In the genomic region with DNA sequence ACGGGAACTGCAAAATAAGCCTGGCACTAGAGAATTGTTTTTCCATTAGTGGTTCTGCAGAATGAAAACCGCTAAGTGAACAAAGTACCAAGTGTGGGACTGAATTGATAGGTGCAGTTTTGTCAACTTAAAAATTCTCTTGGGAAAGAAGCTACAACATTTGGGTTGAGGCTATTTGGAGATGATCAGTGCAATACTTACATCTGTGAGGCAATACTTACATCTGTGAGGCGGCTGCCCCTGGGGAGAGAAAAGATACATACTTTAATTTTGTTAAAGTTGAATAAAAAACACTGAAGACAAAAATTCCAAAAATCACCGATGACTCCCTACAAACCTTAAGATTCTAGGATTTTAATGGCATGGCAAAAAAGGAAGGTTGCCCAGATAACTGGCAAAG, we compare ENCODE assay signal across 15 cellular contexts. TPM values are rescaled to one million over a fixed set of nuclear protein-coding genes. Genes with fewer than 3 reads are reported as not detected.
DNase-seq lines count a peak whose midpoint lies in the region; ATAC-seq and TF ChIP-seq lines count a peak whose summit lies in the region.
"Had no signal": no experiment of that assay in that cellular context is flagged by ENCODE, and none has a peak within 500 bp of the region (broad histone marks: within the 10 kb centered on the region; RNA-seq: fewer than 3 reads in every experiment).

No MANE protein-coding gene starts in this region.

- POLR2A ChIA-PET in activated CD4-positive, alpha-beta T cell treated with anti-CD3 and anti-CD28 coated beads, Interleukin-2, amount 10 ng/mL, durations not matched to agents 7 days and 5 days (lab: Charles Lee) = no interaction called here

- H3K27ac Mint-ChIP-seq in activated CD4-positive, alpha-beta T cell treated with anti-CD3 and anti-CD28 coated beads, Interleukin-2, amount 10 ng/mL, durations not matched to agents 7 days and 5 days = peak overlapping the region; percentile 76
- H3K27ac Mint-ChIP-seq in T-helper 17 cell = peak overlapping the region; percentile 39

- H3K9me3 ChIP-seq in T-helper 17 cell (ENCODE audit: control insufficient read depth, low read length, poor library complexity, severe bottlenecking) = no peaks in the 10 kb centered on the region
- no peaks in the 10 kb centered on the region for H3K9me3 ChIP-seq in spleen
- no peaks in the 10 kb centered on the region for H3K9me3 ChIP-seq in ascending aorta
- no peaks in the 10 kb centered on the region for H3K9me3 ChIP-seq in upper lobe of right lung
- H3K9me3 ChIP-seq: uterus had no signal

- no peak for TF ChIP-seq POLR2A in spleen (IDR thresholded peaks at IDR 0.05)

- 80 to 88% (median 87%) methylated on average over 4 of the region's 4 CpGs for WGBS in spleen, 5 donors

- peaks cover 2% of the 10 kb centered on the region for H3K36me3 Mint-ChIP-seq in activated CD4-positive, alpha-beta T cell treated with anti-CD3 and anti-CD28 coated beads, Interleukin-2, amount 10 ng/mL, durations not matched to agents 7 days and 5 days (ENCODE audit: low read depth)
- no peaks in the 10 kb centered on the region for H3K36me3 Mint-ChIP-seq in T-helper 17 cell (ENCODE audit: low read depth)

- peaks cover 26% of the 10 kb centered on the region for H3K4me1 Mint-ChIP-seq in activated CD4-positive, alpha-beta T cell treated with anti-CD3 and anti-CD28 coated beads, Interleukin-2, amount 10 ng/mL, durations not matched to agents 7 days and 5 days
- H3K4me1 Mint-ChIP-seq in T-helper 17 cell = peaks cover 9% of the 10 kb centered on the region

- TF ChIP-seq CTCF in fibroblast of the aortic adventitia (IDR thresholded peaks at IDR 0.05; ENCODE audit: insufficient read depth, low read length) = no peak
- TF ChIP-seq CTCF in spleen (IDR thresholded peaks at IDR 0.05 in 8 of 11, conservative IDR thresholded peaks at IDR 0.05 in 3 of 11) = no peak
- no peak for TF ChIP-seq CTCF in ascending aorta (IDR thresholded peaks at IDR 0.05)
- TF ChIP-seq CTCF in upper lobe of right lung (IDR thresholded peaks at IDR 0.05) = no peak

- H3K4me3 ChIP-seq in fibroblast of the aortic adventitia (ENCODE audit: low read depth, low read length) (no peak overlapping the region), spleen (no peak overlapping the region), ascending aorta (no peak overlapping the region), upper lobe of right lung (no peak overlapping the region)
- H3K4me3 ChIP-seq: GM12878 had no signal

- CTCF ChIA-PET in activated CD4-positive, alpha-beta T cell treated with anti-CD3 and anti-CD28 coated beads, Interleukin-2, amount 10 ng/mL, durations not matched to agents 7 days and 5 days (lab: Charles Lee) = no interaction called here

- H3K27ac ChIP-seq in spleen (peak overlapping the region in 7 of 8 donors; percentile 16 to 98 (median 95)), ascending aorta (peak overlapping the region in 1 of 2 donors; percentile 99), upper lobe of right lung (no peak overlapping the region)
- H3K27ac ChIP-seq: HL-60 had no signal

- intact Hi-C loops in spleen (cut with DNase I; ENCODE audit: low total_unique reads) = loop anchor here (10.0 kb wide), 1 partner anchor 97 kb away; no protein-coding TSS in a partner anchor
- intact Hi-C loops in ascending aorta (cut with DNase I) = loop anchor here (5.0 kb wide), 4 partner anchors 120 to 1305 kb away; partner anchors contain the start of genes LRRC3, PCBP3, PTTG1IP and TRAPPC10
- intact Hi-C loops in upper lobe of right lung (cut with DNase I) = no loop called here

- ATAC-seq in T-helper 17 cell = no peak
- ATAC-seq in upper lobe of right lung = no peak
- ATAC-seq: GM12878 had no signal

- H3K4me3 Mint-ChIP-seq in activated CD4-positive, alpha-beta T cell treated with anti-CD3 and anti-CD28 coated beads, Interleukin-2, amount 10 ng/mL, durations not matched to agents 7 days and 5 days = no peak overlapping the region
- peak overlapping the region; percentile 53 for H3K4me3 Mint-ChIP-seq in T-helper 17 cell

- no peaks in the 10 kb centered on the region for H3K27me3 ChIP-seq in spleen (replicated peaks in 1 of 7)
- H3K27me3 ChIP-seq in ascending aorta = no peaks in the 10 kb centered on the region
- no peaks in the 10 kb centered on the region for H3K27me3 ChIP-seq in upper lobe of right lung
- H3K27me3 ChIP-seq: uterus had no signal

- H3K4me1 ChIP-seq in spleen (peaks cover 9 to 31% (median 18%) of the 10 kb centered on the region in 6 donors), ascending aorta (peaks cover 4 to 12% of the 10 kb centered on the region in 2 donors), upper lobe of right lung (peaks cover 16% of the 10 kb centered on the region)

- H3K27me3 Mint-ChIP-seq in activated CD4-positive, alpha-beta T cell treated with anti-CD3 and anti-CD28 coated beads, Interleukin-2, amount 10 ng/mL, durations not matched to agents 7 days and 5 days = no peaks in the 10 kb centered on the region
- no peaks in the 10 kb centered on the region for H3K27me3 Mint-ChIP-seq in T-helper 17 cell

- peaks cover 0 to 44% (median 15%) of the 10 kb centered on the region in 6 donors for H3K36me3 ChIP-seq in spleen
- H3K36me3 ChIP-seq in ascending aorta = peaks cover 0 to 19% of the 10 kb centered on the region in 2 donors
- H3K36me3 ChIP-seq in upper lobe of right lung = peaks cover 8% of the 10 kb centered on the region
- H3K36me3 ChIP-seq: uterus had no signal

- no peaks in the 10 kb centered on the region for H3K9me3 Mint-ChIP-seq in activated CD4-positive, alpha-beta T cell treated with anti-CD3 and anti-CD28 coated beads, Interleukin-2, amount 10 ng/mL, durations not matched to agents 7 days and 5 days

- no peak for DNase-seq in activated CD4-positive, alpha-beta T cell treated with anti-CD3 and anti-CD28 coated beads, Interleukin-2, amount 10 ng/mL, durations not matched to agents 7 days and 5 days
- no peak for DNase-seq in activated CD4-positive, alpha-beta T cell treated with anti-CD3 and anti-CD28 coated beads, Interleukin-2, amount 50 U/mL, for 1 hour
- no peak for DNase-seq in T-helper 17 cell
- peak; percentile 17 for DNase-seq in fibroblast of the aortic adventitia (ENCODE audit: low read depth)
- no peak for DNase-seq in spleen
- DNase-seq in ascending aorta (ENCODE audit: low spot score in 2 of 2) = no peak
- no peak for DNase-seq in D341Med (ENCODE audit: low spot score)
- no peak for DNase-seq in upper lobe of right lung
- DNase-seq: DND-41, GOT3 had no signal

RNA-seq across cellular contexts. Expression of gene CFAP410, which starts 1.8 kb away (rescaled TPM):
- total RNA-seq in activated CD4-positive, alpha-beta T cell treated with anti-CD3 and anti-CD28 coated beads, Interleukin-2, amount 10 ng/mL, durations not matched to agents 7 days and 5 days = 10 to 100 TPM; 11.6 to 16.0 TPM
- total RNA-seq in T-helper 17 cell = 10 to 100 TPM; 48.0 to 54.2 TPM
- 9.4 and 17.7 TPM in 2 replicates for total RNA-seq in fibroblast of the aortic adventitia (ENCODE audit: low replicate concordance)
- total RNA-seq in spleen = 10 to 100 TPM; 26.2 to 34.3 (median 32.3) TPM
- polyA plus RNA-seq in spleen = 10 to 100 TPM; 41.5 to 79.8 (median 70.9) TPM
- 68.5 TPM for total RNA-seq in ascending aorta
- total RNA-seq in upper lobe of right lung = 25.4 TPM

RNA-seq across cellular contexts. Expression of gene TRPM2, which starts 16.0 kb away (rescaled TPM):
- 10 to 100 TPM; 13.9 to 15.2 TPM for total RNA-seq in activated CD4-positive, alpha-beta T cell treated with anti-CD3 and anti-CD28 coated beads, Interleukin-2, amount 10 ng/mL, durations not matched to agents 7 days and 5 days
- 10 to 100 TPM in 1 of 2 donors, 1 to 10 TPM in 1; 2.7 to 26.1 TPM for total RNA-seq in T-helper 17 cell
- 0.08 TPM in 1 of 2 replicates, not detected in the other for total RNA-seq in fibroblast of the aortic adventitia (ENCODE audit: low replicate concordance)
- total RNA-seq in spleen = 10 to 100 TPM; 10.4 to 35.3 (median 22.0) TPM
- 10 to 100 TPM; 20.5 to 44.1 (median 28.4) TPM for polyA plus RNA-seq in spleen
- 0.43 TPM for total RNA-seq in ascending aorta
- total RNA-seq in upper lobe of right lung = 10.0 TPM
- polyA plus RNA-seq: smooth muscle cell had no signal

RNA-seq across cellular contexts. Expression of gene PFKL, which starts 37.6 kb away (rescaled TPM):
- 100 to 1,000 TPM; 190 to 210 TPM for total RNA-seq in activated CD4-positive, alpha-beta T cell treated with anti-CD3 and anti-CD28 coated beads, Interleukin-2, amount 10 ng/mL, durations not matched to agents 7 days and 5 days
- total RNA-seq in T-helper 17 cell (100 to 1,000 TPM; 132 to 176 TPM), fibroblast of the aortic adventitia (ENCODE audit: low replicate concordance) (96.8 and 114 TPM in 2 replicates), spleen (100 to 1,000 TPM in 5 of 7 donors, 10 to 100 TPM in 2; 88.1 to 145 (median 126) TPM), ascending aorta (153 TPM), upper lobe of right lung (101 TPM)
- 100 to 1,000 TPM in 1 of 3 donors, 10 to 100 TPM in 2; 65.9 to 113 (median 84.4) TPM for polyA plus RNA-seq in spleen

RNA-seq across cellular contexts. Expression of gene AIRE, which starts 51.8 kb away (rescaled TPM):
- total RNA-seq in activated CD4-positive, alpha-beta T cell treated with anti-CD3 and anti-CD28 coated beads, Interleukin-2, amount 10 ng/mL, durations not matched to agents 7 days and 5 days = under 1 TPM; 0.27 to 0.30 TPM
- total RNA-seq in T-helper 17 cell = 1 to 10 TPM; 1.4 to 3.4 TPM
- total RNA-seq in fibroblast of the aortic adventitia (ENCODE audit: low replicate concordance) = not detected in 2 replicates
- under 1 TPM in 2 of 7 donors, not detected in 5; 0.10 to 0.16 TPM for total RNA-seq in spleen
- under 1 TPM in 2 of 3 donors, not detected in 1; 0.08 to 0.11 TPM for polyA plus RNA-seq in spleen
- total RNA-seq in ascending aorta = 0.75 TPM
- total RNA-seq in upper lobe of right lung = not detected
- total RNA-seq: RPMI7951 had no signal
